12 cellular contexts compared by ENCODE assay signal in the genomic region with DNA sequence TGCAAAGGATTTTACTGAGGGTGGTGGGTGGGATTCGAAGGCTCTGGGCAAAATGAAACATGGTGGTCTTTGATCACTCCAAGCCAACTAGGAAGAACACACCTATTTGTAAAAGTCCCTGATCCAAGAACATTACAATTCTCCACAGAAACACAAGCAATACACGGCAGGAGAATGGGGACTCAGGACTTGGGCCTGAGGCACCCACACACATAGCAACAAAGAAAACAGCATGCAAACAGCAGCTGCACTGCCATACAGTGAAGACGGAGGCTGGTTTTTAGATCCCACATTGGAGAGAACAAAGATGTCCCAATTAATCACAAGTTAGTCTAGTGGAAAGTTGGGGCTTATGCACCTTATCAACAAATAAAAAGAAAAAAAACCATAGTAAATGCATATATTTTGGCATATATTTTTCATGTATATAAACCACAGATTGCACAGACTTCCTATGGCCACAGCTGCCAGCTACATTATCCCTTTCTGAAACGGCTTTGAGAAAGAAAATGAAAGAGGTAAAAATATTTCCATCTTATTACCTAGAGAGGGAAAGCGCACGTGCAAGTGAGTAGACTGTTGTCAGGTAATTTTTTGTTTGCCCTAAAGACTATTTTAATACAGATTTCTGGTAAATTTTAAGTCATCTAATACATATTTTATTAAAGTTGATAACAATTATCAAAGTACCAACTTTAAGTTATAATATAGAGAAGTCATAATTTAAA.
A peak's percentile ranks its signal among the peaks of the same experiment; 100 is the strongest.
DNase-seq lines count a peak whose midpoint lies in the region; ATAC-seq and TF ChIP-seq lines count a peak whose summit lies in the region.
"Had no signal": no experiment of that assay in that cellular context is flagged by ENCODE, and none has a peak within 500 bp of the region (broad histone marks: within the 10 kb centered on the region; RNA-seq: fewer than 3 reads in every experiment).

No MANE protein-coding gene starts in this region.

- peak; percentile 35 for ATAC-seq in GM19397 (IDR thresholded peaks at IDR 0.05; ENCODE audit: unreplicated experiment)
- no peak for ATAC-seq in esophagus mucosa
- ATAC-seq: K562 had no signal

- H3K4me3 ChIP-seq in HUES48 (ENCODE audit: low read depth, low read length) (no peak overlapping the region), iPS-18a (ENCODE audit: low read length) (no peak overlapping the region), right atrium auricular region (no peak overlapping the region)
- H3K4me3 ChIP-seq: K562, lung, vagina had no signal

- no peaks in the 10 kb centered on the region for H3K9me3 ChIP-seq in HUES48 (ENCODE audit: control insufficient read depth, insufficient read depth, low read length)
- no peaks in the 10 kb centered on the region for H3K9me3 ChIP-seq in iPS-18a (ENCODE audit: control insufficient read depth, low read depth, low read length)
- no peaks in the 10 kb centered on the region for H3K9me3 ChIP-seq in right atrium auricular region
- H3K9me3 ChIP-seq: vagina had no signal

- peaks cover 41% of the 10 kb centered on the region for H3K4me1 ChIP-seq in HUES48 (ENCODE audit: control insufficient read depth, insufficient read depth, low read length)
- peaks cover 26% of the 10 kb centered on the region for H3K4me1 ChIP-seq in iPS-18a (ENCODE audit: control insufficient read depth, low read depth, low read length)
- no peaks in the 10 kb centered on the region for H3K4me1 ChIP-seq in right atrium auricular region

- H3K27me3 ChIP-seq in HUES48 (ENCODE audit: control insufficient read depth, insufficient read depth, low read length) (no peaks in the 10 kb centered on the region), iPS-18a (ENCODE audit: control insufficient read depth, insufficient read depth, low read length) (no peaks in the 10 kb centered on the region), right atrium auricular region (no peaks in the 10 kb centered on the region)
- H3K27me3 ChIP-seq: vagina had no signal

- H3K27ac ChIP-seq in HUES48 (ENCODE audit: low read depth, low read length) (peak overlapping the region; percentile 40), iPS-18a (ENCODE audit: low read length) (peak overlapping the region; percentile 60), right atrium auricular region (no peak overlapping the region)
- H3K27ac ChIP-seq: vagina had no signal

- no peak for TF ChIP-seq CTCF in right atrium auricular region (IDR thresholded peaks at IDR 0.05)

- H3K9ac ChIP-seq in HUES48 (ENCODE audit: low read depth, low read length) (0 out of 2 replicates have a peak overlapping the region, but pooled peaks have one; percentile 28), iPS-18a (ENCODE audit: low read length) (peak overlapping the region; percentile 25)

- DNase-seq in COLO829 (ENCODE audit: low spot score) (peak; percentile 4), right atrium auricular region (ENCODE audit: low spot score) (no peak), glomerular visceral epithelial cell (ENCODE audit: extremely low spot score) (no peak)
- DNase-seq in activated CD4-positive, CD25-positive, alpha-beta regulatory T cell treated with anti-CD3 and anti-CD28 coated beads, Interleukin-2, amount 50 U/mL, for 72 hours, result no peak
- DNase-seq: NCI-H1930 had no signal

- H3K36me3 ChIP-seq in HUES48 (ENCODE audit: control insufficient read depth, insufficient read depth, low read length), result no peaks in the 10 kb centered on the region
- H3K36me3 ChIP-seq in iPS-18a (ENCODE audit: control insufficient read depth, low read depth, low read length), result no peaks in the 10 kb centered on the region
- H3K36me3 ChIP-seq in right atrium auricular region, result no peaks in the 10 kb centered on the region
- H3K36me3 ChIP-seq: vagina had no signal

Comparison
In these comparisons a context has a peak if more than half of its experiments do, and no peak if none do; other contexts are left out.
1. H3K27ac ChIP-seq: peak in HUES48 (single experiment) and iPS-18a (single experiment); none in right atrium auricular region (0 of 2).